ENCODE assay signal across 1 cellular context in the genomic region with DNA sequence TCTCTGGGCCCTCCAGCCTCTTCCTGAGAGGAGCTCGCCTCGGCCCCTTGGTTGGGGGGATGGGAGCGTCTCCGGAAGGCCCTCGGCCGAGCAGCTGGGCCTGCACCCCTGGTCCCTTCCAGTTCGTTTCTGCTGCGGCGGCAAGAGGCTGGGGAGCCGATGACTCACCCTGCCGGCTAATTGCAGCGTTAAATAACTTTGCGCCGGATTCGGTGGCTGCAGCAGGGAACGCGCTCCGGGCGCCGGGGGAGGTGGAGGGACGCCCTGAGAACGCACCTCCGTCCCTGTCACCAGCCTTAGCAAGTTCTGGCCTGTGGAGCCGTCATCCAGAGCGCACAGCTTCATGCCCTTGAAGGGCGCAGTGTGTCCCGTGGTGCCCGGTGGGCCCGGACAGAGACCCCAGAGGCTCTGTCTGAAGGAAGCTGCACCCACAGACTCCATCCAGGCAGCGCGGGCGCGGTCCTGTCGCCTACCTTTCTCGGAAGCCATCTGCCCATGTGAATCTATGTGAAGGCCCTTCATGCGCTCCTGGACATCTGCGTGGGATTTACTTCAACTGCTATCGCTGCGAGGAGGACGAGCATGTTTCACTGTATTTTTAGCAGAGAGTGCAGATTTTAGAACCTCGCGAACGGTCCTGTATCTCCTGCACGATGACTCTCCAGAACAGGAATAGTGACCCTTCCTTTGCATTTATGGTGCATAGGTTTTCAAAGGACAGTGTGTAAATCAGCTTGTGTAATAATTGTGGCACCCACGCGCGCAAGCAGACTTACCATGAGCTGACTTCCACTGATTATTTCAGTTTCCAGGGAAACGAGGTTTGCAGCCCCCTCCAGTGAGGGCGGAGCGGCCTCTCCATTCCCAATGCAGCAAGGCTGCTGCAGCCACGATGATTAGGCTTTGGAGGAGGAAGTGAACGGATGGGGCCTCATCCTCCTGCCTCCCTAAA.
A peak's percentile ranks its signal among the peaks of the same experiment; 100 is the strongest.
TF ChIP-seq lines count a peak whose summit lies in the region.

No MANE protein-coding gene starts in this region.

TF ChIP-seq in WTC11, 78 proteins besides CTCF, POLR2A, EP300 and RAD21 (continued from another document):
- TF ChIP-seq, protein P1, sequence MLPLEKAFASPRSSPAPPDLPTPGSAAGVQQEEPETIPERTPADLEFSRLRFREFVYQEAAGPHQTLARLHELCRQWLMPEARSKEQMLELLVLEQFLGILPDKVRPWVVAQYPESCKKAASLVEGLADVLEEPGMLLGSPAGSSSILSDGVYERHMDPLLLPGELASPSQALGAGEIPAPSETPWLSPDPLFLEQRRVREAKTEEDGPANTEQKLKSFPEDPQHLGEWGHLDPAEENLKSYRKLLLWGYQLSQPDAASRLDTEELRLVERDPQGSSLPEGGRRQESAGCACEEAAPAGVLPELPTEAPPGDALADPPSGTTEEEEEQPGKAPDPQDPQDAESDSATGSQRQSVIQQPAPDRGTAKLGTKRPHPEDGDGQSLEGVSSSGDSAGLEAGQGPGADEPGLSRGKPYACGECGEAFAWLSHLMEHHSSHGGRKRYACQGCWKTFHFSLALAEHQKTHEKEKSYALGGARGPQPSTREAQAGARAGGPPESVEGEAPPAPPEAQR (CRISPR knock-in tag; IDR thresholded peaks at IDR 0.05): no peak
- TF ChIP-seq ZNF263 (CRISPR knock-in tag; IDR thresholded peaks at IDR 0.05; ENCODE audit: low read depth): no peak
- TF ChIP-seq CBFB (CRISPR knock-in tag; IDR thresholded peaks at IDR 0.05; ENCODE audit: low read depth): no peak
- TF ChIP-seq, protein P2, sequence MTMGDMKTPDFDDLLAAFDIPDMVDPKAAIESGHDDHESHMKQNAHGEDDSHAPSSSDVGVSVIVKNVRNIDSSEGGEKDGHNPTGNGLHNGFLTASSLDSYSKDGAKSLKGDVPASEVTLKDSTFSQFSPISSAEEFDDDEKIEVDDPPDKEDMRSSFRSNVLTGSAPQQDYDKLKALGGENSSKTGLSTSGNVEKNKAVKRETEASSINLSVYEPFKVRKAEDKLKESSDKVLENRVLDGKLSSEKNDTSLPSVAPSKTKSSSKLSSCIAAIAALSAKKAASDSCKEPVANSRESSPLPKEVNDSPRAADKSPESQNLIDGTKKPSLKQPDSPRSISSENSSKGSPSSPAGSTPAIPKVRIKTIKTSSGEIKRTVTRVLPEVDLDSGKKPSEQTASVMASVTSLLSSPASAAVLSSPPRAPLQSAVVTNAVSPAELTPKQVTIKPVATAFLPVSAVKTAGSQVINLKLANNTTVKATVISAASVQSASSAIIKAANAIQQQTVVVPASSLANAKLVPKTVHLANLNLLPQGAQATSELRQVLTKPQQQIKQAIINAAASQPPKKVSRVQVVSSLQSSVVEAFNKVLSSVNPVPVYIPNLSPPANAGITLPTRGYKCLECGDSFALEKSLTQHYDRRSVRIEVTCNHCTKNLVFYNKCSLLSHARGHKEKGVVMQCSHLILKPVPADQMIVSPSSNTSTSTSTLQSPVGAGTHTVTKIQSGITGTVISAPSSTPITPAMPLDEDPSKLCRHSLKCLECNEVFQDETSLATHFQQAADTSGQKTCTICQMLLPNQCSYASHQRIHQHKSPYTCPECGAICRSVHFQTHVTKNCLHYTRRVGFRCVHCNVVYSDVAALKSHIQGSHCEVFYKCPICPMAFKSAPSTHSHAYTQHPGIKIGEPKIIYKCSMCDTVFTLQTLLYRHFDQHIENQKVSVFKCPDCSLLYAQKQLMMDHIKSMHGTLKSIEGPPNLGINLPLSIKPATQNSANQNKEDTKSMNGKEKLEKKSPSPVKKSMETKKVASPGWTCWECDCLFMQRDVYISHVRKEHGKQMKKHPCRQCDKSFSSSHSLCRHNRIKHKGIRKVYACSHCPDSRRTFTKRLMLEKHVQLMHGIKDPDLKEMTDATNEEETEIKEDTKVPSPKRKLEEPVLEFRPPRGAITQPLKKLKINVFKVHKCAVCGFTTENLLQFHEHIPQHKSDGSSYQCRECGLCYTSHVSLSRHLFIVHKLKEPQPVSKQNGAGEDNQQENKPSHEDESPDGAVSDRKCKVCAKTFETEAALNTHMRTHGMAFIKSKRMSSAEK (CRISPR knock-in tag; IDR thresholded peaks at IDR 0.05; ENCODE audit: borderline replicate concordance): no peak
- TF ChIP-seq, protein P3, sequence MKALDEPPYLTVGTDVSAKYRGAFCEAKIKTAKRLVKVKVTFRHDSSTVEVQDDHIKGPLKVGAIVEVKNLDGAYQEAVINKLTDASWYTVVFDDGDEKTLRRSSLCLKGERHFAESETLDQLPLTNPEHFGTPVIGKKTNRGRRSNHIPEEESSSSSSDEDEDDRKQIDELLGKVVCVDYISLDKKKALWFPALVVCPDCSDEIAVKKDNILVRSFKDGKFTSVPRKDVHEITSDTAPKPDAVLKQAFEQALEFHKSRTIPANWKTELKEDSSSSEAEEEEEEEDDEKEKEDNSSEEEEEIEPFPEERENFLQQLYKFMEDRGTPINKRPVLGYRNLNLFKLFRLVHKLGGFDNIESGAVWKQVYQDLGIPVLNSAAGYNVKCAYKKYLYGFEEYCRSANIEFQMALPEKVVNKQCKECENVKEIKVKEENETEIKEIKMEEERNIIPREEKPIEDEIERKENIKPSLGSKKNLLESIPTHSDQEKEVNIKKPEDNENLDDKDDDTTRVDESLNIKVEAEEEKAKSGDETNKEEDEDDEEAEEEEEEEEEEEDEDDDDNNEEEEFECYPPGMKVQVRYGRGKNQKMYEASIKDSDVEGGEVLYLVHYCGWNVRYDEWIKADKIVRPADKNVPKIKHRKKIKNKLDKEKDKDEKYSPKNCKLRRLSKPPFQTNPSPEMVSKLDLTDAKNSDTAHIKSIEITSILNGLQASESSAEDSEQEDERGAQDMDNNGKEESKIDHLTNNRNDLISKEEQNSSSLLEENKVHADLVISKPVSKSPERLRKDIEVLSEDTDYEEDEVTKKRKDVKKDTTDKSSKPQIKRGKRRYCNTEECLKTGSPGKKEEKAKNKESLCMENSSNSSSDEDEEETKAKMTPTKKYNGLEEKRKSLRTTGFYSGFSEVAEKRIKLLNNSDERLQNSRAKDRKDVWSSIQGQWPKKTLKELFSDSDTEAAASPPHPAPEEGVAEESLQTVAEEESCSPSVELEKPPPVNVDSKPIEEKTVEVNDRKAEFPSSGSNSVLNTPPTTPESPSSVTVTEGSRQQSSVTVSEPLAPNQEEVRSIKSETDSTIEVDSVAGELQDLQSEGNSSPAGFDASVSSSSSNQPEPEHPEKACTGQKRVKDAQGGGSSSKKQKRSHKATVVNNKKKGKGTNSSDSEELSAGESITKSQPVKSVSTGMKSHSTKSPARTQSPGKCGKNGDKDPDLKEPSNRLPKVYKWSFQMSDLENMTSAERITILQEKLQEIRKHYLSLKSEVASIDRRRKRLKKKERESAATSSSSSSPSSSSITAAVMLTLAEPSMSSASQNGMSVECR (CRISPR knock-in tag; IDR thresholded peaks at IDR 0.05; ENCODE audit: borderline replicate concordance): peak; percentile 16; the same call in 1 of the 2 replicates
- TF ChIP-seq, protein P4, sequence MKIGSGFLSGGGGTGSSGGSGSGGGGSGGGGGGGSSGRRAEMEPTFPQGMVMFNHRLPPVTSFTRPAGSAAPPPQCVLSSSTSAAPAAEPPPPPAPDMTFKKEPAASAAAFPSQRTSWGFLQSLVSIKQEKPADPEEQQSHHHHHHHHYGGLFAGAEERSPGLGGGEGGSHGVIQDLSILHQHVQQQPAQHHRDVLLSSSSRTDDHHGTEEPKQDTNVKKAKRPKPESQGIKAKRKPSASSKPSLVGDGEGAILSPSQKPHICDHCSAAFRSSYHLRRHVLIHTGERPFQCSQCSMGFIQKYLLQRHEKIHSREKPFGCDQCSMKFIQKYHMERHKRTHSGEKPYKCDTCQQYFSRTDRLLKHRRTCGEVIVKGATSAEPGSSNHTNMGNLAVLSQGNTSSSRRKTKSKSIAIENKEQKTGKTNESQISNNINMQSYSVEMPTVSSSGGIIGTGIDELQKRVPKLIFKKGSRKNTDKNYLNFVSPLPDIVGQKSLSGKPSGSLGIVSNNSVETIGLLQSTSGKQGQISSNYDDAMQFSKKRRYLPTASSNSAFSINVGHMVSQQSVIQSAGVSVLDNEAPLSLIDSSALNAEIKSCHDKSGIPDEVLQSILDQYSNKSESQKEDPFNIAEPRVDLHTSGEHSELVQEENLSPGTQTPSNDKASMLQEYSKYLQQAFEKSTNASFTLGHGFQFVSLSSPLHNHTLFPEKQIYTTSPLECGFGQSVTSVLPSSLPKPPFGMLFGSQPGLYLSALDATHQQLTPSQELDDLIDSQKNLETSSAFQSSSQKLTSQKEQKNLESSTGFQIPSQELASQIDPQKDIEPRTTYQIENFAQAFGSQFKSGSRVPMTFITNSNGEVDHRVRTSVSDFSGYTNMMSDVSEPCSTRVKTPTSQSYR (CRISPR knock-in tag; IDR thresholded peaks at IDR 0.05): peak; percentile 48; the same call in 1 of the 2 replicates
- TF ChIP-seq ZNF121 (CRISPR knock-in tag; IDR thresholded peaks at IDR 0.05): no peak
- TF ChIP-seq CREM (CRISPR knock-in tag; IDR thresholded peaks at IDR 0.05): 0 out of 2 replicates have a peak, but pooled peaks have one; percentile 31
- no peak for TF ChIP-seq NFATC4 (CRISPR knock-in tag; IDR thresholded peaks at IDR 0.05)
- TF ChIP-seq KAT7 (CRISPR knock-in tag; IDR thresholded peaks at IDR 0.05; ENCODE audit: borderline replicate concordance): no peak
- TF ChIP-seq NFYB (CRISPR knock-in tag; conservative IDR thresholded peaks at IDR 0.05; ENCODE audit: low read depth): no peak
- no peak for TF ChIP-seq CREB1 (CRISPR knock-in tag; IDR thresholded peaks at IDR 0.05)
- TF ChIP-seq, protein P5, sequence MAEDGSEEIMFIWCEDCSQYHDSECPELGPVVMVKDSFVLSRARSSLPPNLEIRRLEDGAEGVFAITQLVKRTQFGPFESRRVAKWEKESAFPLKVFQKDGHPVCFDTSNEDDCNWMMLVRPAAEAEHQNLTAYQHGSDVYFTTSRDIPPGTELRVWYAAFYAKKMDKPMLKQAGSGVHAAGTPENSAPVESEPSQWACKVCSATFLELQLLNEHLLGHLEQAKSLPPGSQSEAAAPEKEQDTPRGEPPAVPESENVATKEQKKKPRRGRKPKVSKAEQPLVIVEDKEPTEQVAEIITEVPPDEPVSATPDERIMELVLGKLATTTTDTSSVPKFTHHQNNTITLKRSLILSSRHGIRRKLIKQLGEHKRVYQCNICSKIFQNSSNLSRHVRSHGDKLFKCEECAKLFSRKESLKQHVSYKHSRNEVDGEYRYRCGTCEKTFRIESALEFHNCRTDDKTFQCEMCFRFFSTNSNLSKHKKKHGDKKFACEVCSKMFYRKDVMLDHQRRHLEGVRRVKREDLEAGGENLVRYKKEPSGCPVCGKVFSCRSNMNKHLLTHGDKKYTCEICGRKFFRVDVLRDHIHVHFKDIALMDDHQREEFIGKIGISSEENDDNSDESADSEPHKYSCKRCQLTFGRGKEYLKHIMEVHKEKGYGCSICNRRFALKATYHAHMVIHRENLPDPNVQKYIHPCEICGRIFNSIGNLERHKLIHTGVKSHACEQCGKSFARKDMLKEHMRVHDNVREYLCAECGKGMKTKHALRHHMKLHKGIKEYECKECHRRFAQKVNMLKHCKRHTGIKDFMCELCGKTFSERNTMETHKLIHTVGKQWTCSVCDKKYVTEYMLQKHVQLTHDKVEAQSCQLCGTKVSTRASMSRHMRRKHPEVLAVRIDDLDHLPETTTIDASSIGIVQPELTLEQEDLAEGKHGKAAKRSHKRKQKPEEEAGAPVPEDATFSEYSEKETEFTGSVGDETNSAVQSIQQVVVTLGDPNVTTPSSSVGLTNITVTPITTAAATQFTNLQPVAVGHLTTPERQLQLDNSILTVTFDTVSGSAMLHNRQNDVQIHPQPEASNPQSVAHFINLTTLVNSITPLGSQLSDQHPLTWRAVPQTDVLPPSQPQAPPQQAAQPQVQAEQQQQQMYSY (CRISPR knock-in tag; IDR thresholded peaks at IDR 0.05): no peak
- TF ChIP-seq, protein P6, sequence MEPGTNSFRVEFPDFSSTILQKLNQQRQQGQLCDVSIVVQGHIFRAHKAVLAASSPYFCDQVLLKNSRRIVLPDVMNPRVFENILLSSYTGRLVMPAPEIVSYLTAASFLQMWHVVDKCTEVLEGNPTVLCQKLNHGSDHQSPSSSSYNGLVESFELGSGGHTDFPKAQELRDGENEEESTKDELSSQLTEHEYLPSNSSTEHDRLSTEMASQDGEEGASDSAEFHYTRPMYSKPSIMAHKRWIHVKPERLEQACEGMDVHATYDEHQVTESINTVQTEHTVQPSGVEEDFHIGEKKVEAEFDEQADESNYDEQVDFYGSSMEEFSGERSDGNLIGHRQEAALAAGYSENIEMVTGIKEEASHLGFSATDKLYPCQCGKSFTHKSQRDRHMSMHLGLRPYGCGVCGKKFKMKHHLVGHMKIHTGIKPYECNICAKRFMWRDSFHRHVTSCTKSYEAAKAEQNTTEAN (CRISPR knock-in tag; IDR thresholded peaks at IDR 0.05): peak; percentile 51; the same call in 1 of the 2 replicates
- no peak for TF ChIP-seq MYBL2 (CRISPR knock-in tag; IDR thresholded peaks at IDR 0.05)
- TF ChIP-seq ZNF232 (CRISPR knock-in tag; IDR thresholded peaks at IDR 0.05): no peak
- TF ChIP-seq, protein P7, sequence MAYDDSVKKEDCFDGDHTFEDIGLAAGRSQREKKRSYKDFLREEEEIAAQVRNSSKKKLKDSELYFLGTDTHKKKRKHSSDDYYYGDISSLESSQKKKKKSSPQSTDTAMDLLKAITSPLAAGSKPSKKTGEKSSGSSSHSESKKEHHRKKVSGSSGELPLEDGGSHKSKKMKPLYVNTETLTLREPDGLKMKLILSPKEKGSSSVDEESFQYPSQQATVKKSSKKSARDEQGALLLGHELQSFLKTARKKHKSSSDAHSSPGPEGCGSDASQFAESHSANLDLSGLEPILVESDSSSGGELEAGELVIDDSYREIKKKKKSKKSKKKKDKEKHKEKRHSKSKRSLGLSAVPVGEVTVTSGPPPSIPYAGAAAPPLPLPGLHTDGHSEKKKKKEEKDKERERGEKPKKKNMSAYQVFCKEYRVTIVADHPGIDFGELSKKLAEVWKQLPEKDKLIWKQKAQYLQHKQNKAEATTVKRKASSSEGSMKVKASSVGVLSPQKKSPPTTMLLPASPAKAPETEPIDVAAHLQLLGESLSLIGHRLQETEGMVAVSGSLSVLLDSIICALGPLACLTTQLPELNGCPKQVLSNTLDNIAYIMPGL (CRISPR knock-in tag; IDR thresholded peaks at IDR 0.05): 0 out of 2 replicates have a peak, but pooled peaks have one; percentile 30
- no peak for TF ChIP-seq RORB (CRISPR knock-in tag; IDR thresholded peaks at IDR 0.05)
- TF ChIP-seq, protein P8, sequence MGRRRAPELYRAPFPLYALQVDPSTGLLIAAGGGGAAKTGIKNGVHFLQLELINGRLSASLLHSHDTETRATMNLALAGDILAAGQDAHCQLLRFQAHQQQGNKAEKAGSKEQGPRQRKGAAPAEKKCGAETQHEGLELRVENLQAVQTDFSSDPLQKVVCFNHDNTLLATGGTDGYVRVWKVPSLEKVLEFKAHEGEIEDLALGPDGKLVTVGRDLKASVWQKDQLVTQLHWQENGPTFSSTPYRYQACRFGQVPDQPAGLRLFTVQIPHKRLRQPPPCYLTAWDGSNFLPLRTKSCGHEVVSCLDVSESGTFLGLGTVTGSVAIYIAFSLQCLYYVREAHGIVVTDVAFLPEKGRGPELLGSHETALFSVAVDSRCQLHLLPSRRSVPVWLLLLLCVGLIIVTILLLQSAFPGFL (CRISPR knock-in tag; IDR thresholded peaks at IDR 0.05; ENCODE audit: borderline replicate concordance): no peak
- no peak for TF ChIP-seq RELA (CRISPR knock-in tag; IDR thresholded peaks at IDR 0.05; ENCODE audit: borderline replicate concordance)
